Comparison of ENCODE assay signal across 19 cellular contexts in genomic region chr7:37690206-37690605, GRCh38. TPM values are rescaled to one million over a fixed set of nuclear protein-coding genes. Genes with fewer than 3 reads are reported as not detected.
DNase-seq lines count a peak whose midpoint lies in the region; ATAC-seq and TF ChIP-seq lines count a peak whose summit lies in the region.
"Had no signal": no experiment of that assay in that cellular context is flagged by ENCODE, and none has a peak within 500 bp of the region (broad histone marks: within the 10 kb centered on the region; RNA-seq: fewer than 3 reads in every experiment).

No MANE protein-coding gene starts in this region.

- TF ChIP-seq CTCF in NB4 (IDR thresholded peaks at IDR 0.05; ENCODE audit: low read depth, low read length) (no peak), WTC11 (IDR thresholded peaks at IDR 0.05) (no peak)

- H3K4me3 ChIP-seq in NB4 (ENCODE audit: low read depth, low read length) = peak overlapping the region; percentile 67

- H3K9me3 Mint-ChIP-seq in WTC11 = peaks cover 11% of the 10 kb centered on the region
- H3K9me3 Mint-ChIP-seq in natural killer cell treated with Interleukin-12 subunit alpha and Interleukin-12 subunit beta and Interleukin-15 and Interleukin-18, amount 100 ng/mL, for 72 hours = peaks cover 3% of the 10 kb centered on the region
- H3K9me3 Mint-ChIP-seq: activated CD4-positive, alpha-beta T cell treated with anti-CD3 and anti-CD28 coated beads, Interleukin-2, amount 10 ng/mL, durations not matched to agents 7 days and 5 days had no signal

- no peaks in the 10 kb centered on the region for H3K36me3 Mint-ChIP-seq in WTC11
- H3K36me3 Mint-ChIP-seq in natural killer cell treated with Interleukin-12 subunit alpha and Interleukin-12 subunit beta and Interleukin-15 and Interleukin-18, amount 100 ng/mL, for 72 hours = peaks cover 5% of the 10 kb centered on the region

- H3K27ac Mint-ChIP-seq in WTC11 = peak overlapping the region; percentile 3; the same call in 1 of the 2 replicates
- H3K27ac Mint-ChIP-seq in natural killer cell treated with Interleukin-12 subunit alpha and Interleukin-12 subunit beta and Interleukin-15 and Interleukin-18, amount 100 ng/mL, for 72 hours = peak overlapping the region; percentile 92 to 95
- H3K27ac Mint-ChIP-seq: activated CD4-positive, alpha-beta T cell treated with anti-CD3 and anti-CD28 coated beads, Interleukin-2, amount 10 ng/mL, durations not matched to agents 7 days and 5 days had no signal

- H3K4me1 Mint-ChIP-seq in WTC11 = peaks cover 26% of the 10 kb centered on the region
- H3K4me1 Mint-ChIP-seq in natural killer cell treated with Interleukin-12 subunit alpha and Interleukin-12 subunit beta and Interleukin-15 and Interleukin-18, amount 100 ng/mL, for 72 hours (ENCODE audit: low read depth in 2 of 2) = peaks cover 54% of the 10 kb centered on the region in 2 donors
- H3K4me1 Mint-ChIP-seq: activated CD4-positive, alpha-beta T cell treated with anti-CD3 and anti-CD28 coated beads, Interleukin-2, amount 10 ng/mL, durations not matched to agents 7 days and 5 days had no signal

- TF ChIP-seq POLR2A in NB4 (IDR thresholded peaks at IDR 0.05; ENCODE audit: extremely low read depth, insufficient read length) = no peak

- H3K4me3 Mint-ChIP-seq in WTC11 = no peak overlapping the region
- peak overlapping the region; percentile 82 for H3K4me3 Mint-ChIP-seq in natural killer cell treated with Interleukin-12 subunit alpha and Interleukin-12 subunit beta and Interleukin-15 and Interleukin-18, amount 100 ng/mL, for 72 hours
- H3K4me3 Mint-ChIP-seq: activated CD4-positive, alpha-beta T cell treated with anti-CD3 and anti-CD28 coated beads, Interleukin-2, amount 10 ng/mL, durations not matched to agents 7 days and 5 days had no signal

- no peak for ATAC-seq in WTC11
- ATAC-seq in natural killer cell treated with Interleukin-12 subunit alpha and Interleukin-12 subunit beta and Interleukin-15 and Interleukin-18, amount 100 ng/mL, for 72 hours = peak in 1 of 2 donors; percentile 52

- H3K27me3 Mint-ChIP-seq in WTC11 (ENCODE audit: low read depth) = no peaks in the 10 kb centered on the region
- H3K27me3 Mint-ChIP-seq in natural killer cell treated with Interleukin-12 subunit alpha and Interleukin-12 subunit beta and Interleukin-15 and Interleukin-18, amount 100 ng/mL, for 72 hours = no peaks in the 10 kb centered on the region

- DNase-seq in GDM1 (lab: John Stamatoyannopoulos, UW) (peak; percentile 31), NB4 (ENCODE audit: low read depth) (peak; percentile 93), WTC11 (ENCODE audit: low spot score) (no peak), NCI-H2171 treated with DMSO at 0.1 percent for 48 hours (lab: John Stamatoyannopoulos, UW) (no peak), NCI-H69 (lab: John Stamatoyannopoulos, UW) (no peak), AG20443 (ENCODE audit: low spot score) (no peak), nucleus accumbens (lab: John Stamatoyannopoulos, UW) (no peak)
- DNase-seq in natural killer cell treated with Interleukin-12 subunit alpha and Interleukin-12 subunit beta and Interleukin-15 and Interleukin-18, amount 100 ng/mL, for 72 hours (ENCODE audit: low spot score) = peak; percentile 63
- DNase-seq: activated CD4-positive, alpha-beta T cell treated with anti-CD3 and anti-CD28 coated beads, Interleukin-2, amount 10 ng/mL, durations not matched to agents 7 days and 5 days; activated CD8-positive, alpha-beta memory T cell treated with anti-CD3 and anti-CD28 coated beads, Interleukin-2, amount 50 U/mL, for 48 hours; activated gamma-delta T cell treated with Interleukin-2 at 50 U/mL for 16 hours; caudate nucleus; DND-41; erythroblast; NCI-H146; NCI-H774 had no signal

- CTCF ChIA-PET in WTC11 (lab: Charles Lee) = no interaction called here

- POLR2A ChIA-PET in WTC11 (lab: Charles Lee) = no interaction called here

TF ChIP-seq in WTC11, 78 proteins besides CTCF, POLR2A, EP300 and RAD21:
- TF ChIP-seq ATF3 (CRISPR knock-in tag; conservative IDR thresholded peaks at IDR 0.05) = no peak
- TF ChIP-seq ESRRA (CRISPR knock-in tag; IDR thresholded peaks at IDR 0.05; ENCODE audit: borderline replicate concordance) = no peak
- TF ChIP-seq CREM (CRISPR knock-in tag; IDR thresholded peaks at IDR 0.05) = no peak
- TF ChIP-seq NR1H2 (CRISPR knock-in tag; IDR thresholded peaks at IDR 0.05) = no peak
TF ChIP-seq in WTC11: peak in this region for 0.

RNA-seq across cellular contexts. Expression of gene GPR141, which starts 6.6 kb away (rescaled TPM):
- total RNA-seq in WTC11 (2021) = 0.96 to 1.8 TPM (median 1.3 TPM) in 3 replicates
- 1 to 10 TPM in 1 of 2 donors, not detected in 1; 1.2 TPM for total RNA-seq in natural killer cell treated with Interleukin-12 subunit alpha and Interleukin-12 subunit beta and Interleukin-15 and Interleukin-18, amount 100 ng/mL, for 72 hours
- total RNA-seq: activated CD4-positive, alpha-beta T cell treated with anti-CD3 and anti-CD28 coated beads, Interleukin-2, amount 10 ng/mL, durations not matched to agents 7 days and 5 days; frontal cortex; H4; renal cortical epithelial cell had no signal

Comparison
In these comparisons a context has a peak if more than half of its experiments do, and no peak if none do; other contexts are left out.
1. DNase-seq: peak in GDM1 (single experiment), NB4 (single experiment) and natural killer cell treated with Interleukin-12 subunit alpha and Interleukin-12 subunit beta and Interleukin-15 and Interleukin-18, amount 100 ng/mL, for 72 hours (single experiment); none in WTC11 (single experiment), NCI-H2171 treated with DMSO at 0.1 percent for 48 hours (single experiment), NCI-H69 (single experiment), AG20443 (single experiment) and nucleus accumbens (0 of 56).